ENCODE assay signal across 13 cellular contexts in genomic region chr1:245277276-245277675, GRCh38.
DNase-seq lines count a peak whose midpoint lies in the region; ATAC-seq and TF ChIP-seq lines count a peak whose summit lies in the region.
"Had no signal": no experiment of that assay in that cellular context is flagged by ENCODE, and none has a peak within 500 bp of the region (broad histone marks: within the 10 kb centered on the region; RNA-seq: fewer than 3 reads in every experiment).

No MANE protein-coding gene starts in this region.

- intact Hi-C loops in body of pancreas (cut with DNase I): no loop called here
- intact Hi-C loops in CD8-positive, alpha-beta T cell (cut with DNase I, micrococcal nuclease): no loop called here

- H3K4me1 Mint-ChIP-seq in neural crest cell: peaks cover 7% of the 10 kb centered on the region
- H3K4me1 Mint-ChIP-seq in CD8-positive, alpha-beta T cell (ENCODE audit: low read depth): no peaks in the 10 kb centered on the region
- H3K4me1 Mint-ChIP-seq: activated naive CD4-positive, alpha-beta T cell treated with anti-CD3 and anti-CD28 coated beads, Interleukin-2, amount 50 U/mL, for 24 hours had no signal

- H3K27ac ChIP-seq in MM.1S (ENCODE audit: low read length) (no peak overlapping the region), body of pancreas (no peak overlapping the region), right atrium auricular region (no peak overlapping the region)
- H3K27ac ChIP-seq in CD8-positive, alpha-beta T cell (ENCODE audit: low read depth, low read length): no peak overlapping the region

- CTCF ChIA-PET in CD8-positive, alpha-beta T cell (lab: Charles Lee): no interaction called here

- H3K79me2 ChIP-seq in MM.1S (ENCODE audit: low read length): no peaks in the 10 kb centered on the region

- TF ChIP-seq POLR2A in body of pancreas (IDR thresholded peaks at IDR 0.05): no peak

- H3K9me3 ChIP-seq in MM.1S (replicated peaks; ENCODE audit: insufficient read depth, low read length): no peaks in the 10 kb centered on the region
- no peaks in the 10 kb centered on the region for H3K9me3 ChIP-seq in body of pancreas
- H3K9me3 ChIP-seq in CD8-positive, alpha-beta T cell (ENCODE audit: low read length): no peaks in the 10 kb centered on the region
- no peaks in the 10 kb centered on the region for H3K9me3 ChIP-seq in right atrium auricular region

- 56 to 60% methylated on average over 3 of the region's 3 CpGs for WGBS in body of pancreas, 2 donors

- no peaks in the 10 kb centered on the region for H3K9me2 ChIP-seq in MM.1S (replicated peaks; ENCODE audit: insufficient read depth, low read length)

- peaks cover 1% of the 10 kb centered on the region for H3K9me3 Mint-ChIP-seq in neural crest cell
- H3K9me3 Mint-ChIP-seq in CD8-positive, alpha-beta T cell: no peaks in the 10 kb centered on the region
- H3K9me3 Mint-ChIP-seq: activated naive CD4-positive, alpha-beta T cell treated with anti-CD3 and anti-CD28 coated beads, Interleukin-2, amount 50 U/mL, for 24 hours had no signal

- H3F3A ChIP-seq in MM.1S (ENCODE audit: insufficient read depth, low read length): peaks cover 6% of the 10 kb centered on the region; the same call in 1 of the 2 replicates

- H3K36me3 ChIP-seq in MM.1S (replicated peaks; ENCODE audit: insufficient read depth, low read length): no peaks in the 10 kb centered on the region
- H3K36me3 ChIP-seq in body of pancreas (replicated peaks in 1 of 2; ENCODE audit: insufficient read depth in 1 of 2, low read depth in 2 of 2): no peaks in the 10 kb centered on the region
- no peaks in the 10 kb centered on the region for H3K36me3 ChIP-seq in CD8-positive, alpha-beta T cell (ENCODE audit: insufficient read depth, low read length)
- H3K36me3 ChIP-seq in right atrium auricular region: no peaks in the 10 kb centered on the region

- no peak overlapping the region for H3K4me2 ChIP-seq in MM.1S (ENCODE audit: low read depth, low read length)

- POLR2A ChIA-PET in CD8-positive, alpha-beta T cell (lab: Charles Lee): no interaction called here

- no peaks in the 10 kb centered on the region for H3K36me3 Mint-ChIP-seq in neural crest cell (ENCODE audit: low read depth)
- no peaks in the 10 kb centered on the region for H3K36me3 Mint-ChIP-seq in CD8-positive, alpha-beta T cell
- H3K36me3 Mint-ChIP-seq: activated naive CD4-positive, alpha-beta T cell treated with anti-CD3 and anti-CD28 coated beads, Interleukin-2, amount 50 U/mL, for 24 hours had no signal

- no peaks in the 10 kb centered on the region for H4K20me1 ChIP-seq in MM.1S (ENCODE audit: insufficient read depth, low read length)

- no peaks in the 10 kb centered on the region for H3K27me3 ChIP-seq in MM.1S (replicated peaks; ENCODE audit: insufficient read depth, low read length)
- no peaks in the 10 kb centered on the region for H3K27me3 ChIP-seq in body of pancreas
- H3K27me3 ChIP-seq in CD8-positive, alpha-beta T cell (ENCODE audit: insufficient read depth, low read length): no peaks in the 10 kb centered on the region
- H3K27me3 ChIP-seq in right atrium auricular region: no peaks in the 10 kb centered on the region

- ATAC-seq in body of pancreas (no peak), HG03439 (IDR thresholded peaks at IDR 0.05; ENCODE audit: unreplicated experiment) (no peak)
- ATAC-seq in CD8-positive, alpha-beta T cell: no peak
- ATAC-seq: Right ventricle myocardium inferior had no signal

- H3K4me3 Mint-ChIP-seq in neural crest cell: no peak overlapping the region
- no peak overlapping the region for H3K4me3 Mint-ChIP-seq in CD8-positive, alpha-beta T cell
- H3K4me3 Mint-ChIP-seq: activated naive CD4-positive, alpha-beta T cell treated with anti-CD3 and anti-CD28 coated beads, Interleukin-2, amount 50 U/mL, for 24 hours had no signal

- H3K4me1 ChIP-seq in MM.1S (ENCODE audit: low read length) (no peaks in the 10 kb centered on the region), body of pancreas (no peaks in the 10 kb centered on the region), right atrium auricular region (no peaks in the 10 kb centered on the region)
- no peaks in the 10 kb centered on the region for H3K4me1 ChIP-seq in CD8-positive, alpha-beta T cell (ENCODE audit: insufficient read depth, low read length)

- H3K27ac Mint-ChIP-seq in neural crest cell (ENCODE audit: unreplicated experiment): no peak overlapping the region
- H3K27ac Mint-ChIP-seq in CD8-positive, alpha-beta T cell: no peak overlapping the region
- H3K27ac Mint-ChIP-seq: activated naive CD4-positive, alpha-beta T cell treated with anti-CD3 and anti-CD28 coated beads, Interleukin-2, amount 50 U/mL, for 24 hours had no signal

- DNase-seq in NCI-H2107 treated with DMSO at 0.1 percent for 48 hours (lab: John Stamatoyannopoulos, UW; ENCODE audit: unreplicated experiment) (peak; percentile 6), NCI-H2107 (lab: John Stamatoyannopoulos, UW) (no peak), MM.1S (no peak), body of pancreas (peak in 2 of 4 donors; percentile 16 to 51), neural crest cell (ENCODE audit: low read depth, low spot score) (no peak), right atrium auricular region (ENCODE audit: low spot score) (no peak)
- DNase-seq in CD8-positive, alpha-beta T cell: no peak
- DNase-seq: activated CD4-positive, alpha-beta T cell treated with anti-CD3 and anti-CD28 coated beads for 1 hour; dermis blood vessel endothelial cell; retina had no signal

- no peak overlapping the region for H2AFZ ChIP-seq in MM.1S (ENCODE audit: low read length)

- TF ChIP-seq CTCF in MM.1S (IDR thresholded peaks at IDR 0.05; ENCODE audit: low read length) (peak; percentile 15; the same call in 1 of the 2 replicates), body of pancreas (IDR thresholded peaks at IDR 0.05) (peak in 6 of 7 experiments; percentile 8 to 50 (median 28)), neural crest cell (conservative IDR thresholded peaks at IDR 0.05) (peak; percentile 25), right atrium auricular region (IDR thresholded peaks at IDR 0.05) (no peak)
- no peak for TF ChIP-seq CTCF in CD8-positive, alpha-beta T cell (IDR thresholded peaks at IDR 0.05)

- H3K9ac ChIP-seq in MM.1S (ENCODE audit: low read length): no peak overlapping the region

- no peaks in the 10 kb centered on the region for H3K27me3 Mint-ChIP-seq in neural crest cell (ENCODE audit: low read depth)
- H3K27me3 Mint-ChIP-seq in CD8-positive, alpha-beta T cell (ENCODE audit: low read depth): peaks cover 16% of the 10 kb centered on the region

- H3K4me3 ChIP-seq in MM.1S (ENCODE audit: low read length) (no peak overlapping the region), body of pancreas (no peak overlapping the region), right atrium auricular region (no peak overlapping the region)
- no peak overlapping the region for H3K4me3 ChIP-seq in CD8-positive, alpha-beta T cell (ENCODE audit: low read depth, low read length)

Comparison
In these comparisons a context has a peak if more than half of its experiments do, and no peak if none do; other contexts are left out.
1. CTCF ChIP-seq: peak in MM.1S (single experiment), body of pancreas (6 of 7) and neural crest cell (single experiment); none in CD8-positive, alpha-beta T cell (single experiment) and right atrium auricular region (0 of 2).